Comparison of ENCODE assay signal across 13 cellular contexts in the genomic region with DNA sequence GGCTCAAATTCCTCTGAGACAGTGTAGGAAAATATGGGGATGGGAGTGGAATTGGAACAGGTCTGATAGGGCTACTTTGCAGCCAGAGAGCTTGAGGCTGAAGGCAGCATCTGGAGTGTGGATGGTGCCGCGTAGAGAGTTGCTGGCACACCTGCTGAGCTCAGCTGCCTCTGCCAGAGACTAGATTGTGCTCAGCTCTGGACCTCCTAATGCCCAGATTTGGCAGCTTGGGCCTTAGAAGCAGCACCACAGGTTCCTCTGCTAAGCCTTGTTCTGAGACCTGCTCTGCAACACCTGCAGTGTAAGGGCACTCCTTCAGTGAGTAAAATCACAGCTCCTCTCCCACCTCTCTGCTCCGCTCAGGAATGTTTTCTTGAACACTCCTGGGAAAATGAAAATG. TPM values are rescaled to one million over a fixed set of nuclear protein-coding genes. Genes with fewer than 3 reads are reported as not detected.
DNase-seq lines count a peak whose midpoint lies in the region; TF ChIP-seq lines count a peak whose summit lies in the region.
"Had no signal": no experiment of that assay in that cellular context is flagged by ENCODE, and none has a peak within 500 bp of the region (broad histone marks: within the 10 kb centered on the region; RNA-seq: fewer than 3 reads in every experiment).

No MANE protein-coding gene starts in this region.

- H3K4ac ChIP-seq in H9 (ENCODE audit: low read depth, low read length), result no peak overlapping the region

- peaks cover 48 to 61% of the 10 kb centered on the region in 2 experiments for H3K4me1 Mint-ChIP-seq in H9
- H3K4me1 Mint-ChIP-seq in endothelial cell (ENCODE audit: unreplicated experiment), result peaks cover 77% of the 10 kb centered on the region
- peaks cover 64% of the 10 kb centered on the region for H3K4me1 Mint-ChIP-seq in nephron progenitor cell

- peaks cover 18% of the 10 kb centered on the region; the same call in 1 of the 2 replicates for H3K4me1 ChIP-seq in H9 (ENCODE audit: insufficient read depth, low read length)
- H3K4me1 ChIP-seq: Caco-2 had no signal

- H2BK12ac ChIP-seq in H9 (ENCODE audit: insufficient read length, low read depth, low read length), result no peak overlapping the region

- no peak overlapping the region for H2BK20ac ChIP-seq in H9 (ENCODE audit: low read depth, low read length, poor library complexity, severe bottlenecking)

- H3K4me2 ChIP-seq in H9 (ENCODE audit: insufficient read depth, insufficient read length, low read length), result no peak overlapping the region

- no peak overlapping the region for H3K23ac ChIP-seq in H9 (ENCODE audit: insufficient read length, low read depth, low read length)

- H2AFZ ChIP-seq in H9 (ENCODE audit: low read length), result no peak overlapping the region

- no peak overlapping the region for H3K18ac ChIP-seq in H9 (ENCODE audit: insufficient read length, low read depth, low read length)

- no peak overlapping the region for H2BK15ac ChIP-seq in H9 (ENCODE audit: low read depth, low read length)

- no peaks in the 10 kb centered on the region for H3K27me3 Mint-ChIP-seq in H9 (ENCODE audit: low read depth)
- H3K27me3 Mint-ChIP-seq in endothelial cell (ENCODE audit: unreplicated experiment), result peaks cover 6% of the 10 kb centered on the region
- peaks cover 17% of the 10 kb centered on the region for H3K27me3 Mint-ChIP-seq in nephron progenitor cell (ENCODE audit: low read depth, poor library complexity)

- H3K79me1 ChIP-seq in H9 (ENCODE audit: insufficient read depth, low read depth, low read length, poor library complexity, severe bottlenecking), result no peaks in the 10 kb centered on the region

- no peaks in the 10 kb centered on the region for H3K27me3 ChIP-seq in H9 (ENCODE audit: insufficient read depth, low read length)

- H3K36me3 Mint-ChIP-seq in H9 (ENCODE audit: insufficient read depth in 1 of 3, low read depth in 3 of 3) (no peaks in the 10 kb centered on the region), endothelial cell (ENCODE audit: low read depth, unreplicated experiment) (peaks cover 13% of the 10 kb centered on the region), nephron progenitor cell (ENCODE audit: low read depth) (no peaks in the 10 kb centered on the region)
- H3K36me3 Mint-ChIP-seq: naive B cell had no signal

- H3K79me2 ChIP-seq in H9 (ENCODE audit: insufficient read depth, low read length), result no peaks in the 10 kb centered on the region

- H3K56ac ChIP-seq in H9 (ENCODE audit: insufficient read length, low read depth, low read length), result no peak overlapping the region

- no peaks in the 10 kb centered on the region for H4K20me1 ChIP-seq in H9 (ENCODE audit: control insufficient read depth, insufficient read depth, insufficient read length)

- H3K4me3 Mint-ChIP-seq in H9 (no peak overlapping the region), endothelial cell (ENCODE audit: unreplicated experiment) (no peak overlapping the region), nephron progenitor cell (no peak overlapping the region)

- no peak overlapping the region for H4K91ac ChIP-seq in H9 (ENCODE audit: insufficient read length, low read depth, low read length)

- no peak overlapping the region for H2BK120ac ChIP-seq in H9 (ENCODE audit: low read depth, low read length, poor library complexity, severe bottlenecking)

- H2BK5ac ChIP-seq in H9 (ENCODE audit: insufficient read length, low read length), result no peak overlapping the region

- no peak overlapping the region for H3K27ac ChIP-seq in H9 (ENCODE audit: insufficient read length, low read depth, low read length)

- TF ChIP-seq CTCF in H9 (conservative IDR thresholded peaks at IDR 0.05) (no peak), endothelial cell (IDR thresholded peaks at IDR 0.05; ENCODE audit: unreplicated experiment) (no peak), nephron progenitor cell (IDR thresholded peaks at IDR 0.05) (no peak)

- H3K9me3 Mint-ChIP-seq in H9 (no peaks in the 10 kb centered on the region), endothelial cell (ENCODE audit: unreplicated experiment) (no peaks in the 10 kb centered on the region), nephron progenitor cell (no peaks in the 10 kb centered on the region)
- H3K9me3 Mint-ChIP-seq: naive B cell had no signal

- no CpG with 5 or more reads among the region's 3 CpGs for WGBS in H9 (ENCODE audit: extremely low coverage, insufficient read length, low lambda C conversion rate)

- H3K9me3 ChIP-seq in H9 (ENCODE audit: control insufficient read depth, low read depth, low read length), result no peaks in the 10 kb centered on the region
- H3K9me3 ChIP-seq: Caco-2 had no signal

- H3K9ac ChIP-seq in H9 (ENCODE audit: extremely low read depth, insufficient read length, low read length), result no peak overlapping the region

- H3K23me2 ChIP-seq in H9 (ENCODE audit: insufficient read length, low read depth, low read length, poor library complexity, severe bottlenecking), result no peaks in the 10 kb centered on the region

- no peak overlapping the region for H3K14ac ChIP-seq in H9 (ENCODE audit: insufficient read depth, low read length)

- no peak overlapping the region for H3T11ph ChIP-seq in H9 (ENCODE audit: low read length)

- H3K27ac Mint-ChIP-seq in H9, result peak overlapping the region; percentile 56 to 80 (median 72); a peak in 5 of 7 replicates
- peak overlapping the region; percentile 98 for H3K27ac Mint-ChIP-seq in endothelial cell (ENCODE audit: unreplicated experiment)
- H3K27ac Mint-ChIP-seq in nephron progenitor cell, result peak overlapping the region; percentile 34

- H4K5ac ChIP-seq in H9 (ENCODE audit: insufficient read length, low read depth, low read length), result no peak overlapping the region

- H2AK5ac ChIP-seq in H9 (ENCODE audit: insufficient read length, low read length), result no peak overlapping the region

- H4K8ac ChIP-seq in H9 (replicated peaks; ENCODE audit: insufficient read length, low read depth, low read length), result no peak overlapping the region

- DNase-seq in H9, result no peak
- peak; percentile 30 for DNase-seq in NCI-H1694 treated with DMSO at 0.1 percent for 48 hours (lab: John Stamatoyannopoulos, UW)
- no peak for DNase-seq in endothelial cell (ENCODE audit: low spot score)
- DNase-seq in nephron progenitor cell, result no peak
- no peak for DNase-seq in NCI-H1048 (lab: John Stamatoyannopoulos, UW)
- no peak for DNase-seq in NCI-H146 treated with DMSO at 0.1 percent for 48 hours (lab: John Stamatoyannopoulos, UW; ENCODE audit: unreplicated experiment)
- DNase-seq in T-helper 2 cell, result no peak
- DNase-seq: activated CD4-positive, alpha-beta T cell treated with anti-CD3 and anti-CD28 coated beads, Interleukin-2, amount 50 U/mL, for 4 hours; Caco-2; naive B cell; NCI-H1930 had no signal

RNA-seq across cellular contexts. Expression of a gene that starts 23.3 kb away (rescaled TPM):
- 3.6 and 4.0 TPM in 2 replicates for total RNA-seq in H9 (2021)
- 35.6 TPM for total RNA-seq in endothelial cell (ENCODE audit: unreplicated experiment)

RNA-seq across cellular contexts. Expression of a gene that starts 52.0 kb away (rescaled TPM):
- not detected in 2 replicates for total RNA-seq in H9 (2021)
- not detected for total RNA-seq in endothelial cell (ENCODE audit: unreplicated experiment)
- total RNA-seq: fibroblast of lung; T-helper 1 cell treated with Interleukin-12 subunit alpha and Interleukin-12 subunit beta and Interleukin-4 antibody, amounts not matched to agents 30 ng/mL and 1 ng/mL, for 36 hours had no signal

Comparison
In these comparisons a context has a peak if more than half of its experiments do, and no peak if none do; other contexts are left out.
1. H3K27ac Mint-ChIP-seq: peak in every context shown above with its lines; median percentile 98 in endothelial cell; 72 in H9; 34 in nephron progenitor cell.